1 cellular context compared by ENCODE assay signal in genomic region chr19:20182232-20182785, GRCh38.
TF ChIP-seq lines count a peak whose summit lies in the region.

No MANE protein-coding gene starts in this region.

TF ChIP-seq in WTC11, 78 proteins besides CTCF, POLR2A, EP300 and RAD21 (continued from another document):
- TF ChIP-seq ZNF532 (CRISPR knock-in tag; IDR thresholded peaks at IDR 0.05; ENCODE audit: borderline replicate concordance) (no peak), ZNF281 (CRISPR knock-in tag; IDR thresholded peaks at IDR 0.05) (no peak), CREM (CRISPR knock-in tag; IDR thresholded peaks at IDR 0.05) (no peak), ZNF396 (CRISPR knock-in tag; IDR thresholded peaks at IDR 0.05; ENCODE audit: borderline replicate concordance) (no peak), SP1 (CRISPR knock-in tag; conservative IDR thresholded peaks at IDR 0.05) (no peak), ARID4B (CRISPR knock-in tag; IDR thresholded peaks at IDR 0.05; ENCODE audit: borderline replicate concordance) (no peak), ZNF219 (CRISPR knock-in tag; IDR thresholded peaks at IDR 0.05; ENCODE audit: borderline replicate concordance) (no peak), JAZF1 (CRISPR knock-in tag; IDR thresholded peaks at IDR 0.05) (no peak), JUN (CRISPR knock-in tag; IDR thresholded peaks at IDR 0.05) (no peak)
- TF ChIP-seq, protein P1, sequence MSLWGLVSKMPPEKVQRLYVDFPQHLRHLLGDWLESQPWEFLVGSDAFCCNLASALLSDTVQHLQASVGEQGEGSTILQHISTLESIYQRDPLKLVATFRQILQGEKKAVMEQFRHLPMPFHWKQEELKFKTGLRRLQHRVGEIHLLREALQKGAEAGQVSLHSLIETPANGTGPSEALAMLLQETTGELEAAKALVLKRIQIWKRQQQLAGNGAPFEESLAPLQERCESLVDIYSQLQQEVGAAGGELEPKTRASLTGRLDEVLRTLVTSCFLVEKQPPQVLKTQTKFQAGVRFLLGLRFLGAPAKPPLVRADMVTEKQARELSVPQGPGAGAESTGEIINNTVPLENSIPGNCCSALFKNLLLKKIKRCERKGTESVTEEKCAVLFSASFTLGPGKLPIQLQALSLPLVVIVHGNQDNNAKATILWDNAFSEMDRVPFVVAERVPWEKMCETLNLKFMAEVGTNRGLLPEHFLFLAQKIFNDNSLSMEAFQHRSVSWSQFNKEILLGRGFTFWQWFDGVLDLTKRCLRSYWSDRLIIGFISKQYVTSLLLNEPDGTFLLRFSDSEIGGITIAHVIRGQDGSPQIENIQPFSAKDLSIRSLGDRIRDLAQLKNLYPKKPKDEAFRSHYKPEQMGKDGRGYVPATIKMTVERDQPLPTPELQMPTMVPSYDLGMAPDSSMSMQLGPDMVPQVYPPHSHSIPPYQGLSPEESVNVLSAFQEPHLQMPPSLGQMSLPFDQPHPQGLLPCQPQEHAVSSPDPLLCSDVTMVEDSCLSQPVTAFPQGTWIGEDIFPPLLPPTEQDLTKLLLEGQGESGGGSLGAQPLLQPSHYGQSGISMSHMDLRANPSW (CRISPR knock-in tag; conservative IDR thresholded peaks at IDR 0.05; ENCODE audit: low read depth) = no peak
